ENCODE assay signal across 1 cellular context in the genomic region with DNA sequence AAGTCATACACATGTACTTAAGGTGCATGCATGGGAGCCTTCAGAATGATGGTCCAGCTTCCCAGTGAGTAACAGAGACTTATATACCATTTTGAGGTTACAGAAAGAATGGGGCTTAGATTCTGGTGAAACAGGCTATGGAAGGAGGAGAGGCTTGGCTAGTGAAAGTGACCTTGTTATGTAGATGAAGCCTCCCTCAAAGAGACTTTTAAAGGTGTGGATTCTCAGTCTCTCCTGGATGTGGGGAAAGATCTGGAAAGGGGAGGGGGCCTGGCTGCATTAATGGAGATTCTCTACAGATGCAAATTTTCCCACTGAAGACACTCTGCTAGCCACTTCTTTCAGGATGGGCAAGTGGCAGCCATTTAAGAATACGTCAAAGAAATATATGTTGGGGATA.
TF ChIP-seq lines count a peak whose summit lies in the region.

No MANE protein-coding gene starts in this region.

TF ChIP-seq in IMR-90, 13 proteins besides CTCF, POLR2A, EP300 and RAD21:
- TF ChIP-seq RCOR1 (IDR thresholded peaks at IDR 0.05; ENCODE audit: insufficient replicate concordance, low read length) (no peak), NFE2L2 (IDR thresholded peaks at IDR 0.05; ENCODE audit: low read depth, low read length) (no peak), ELK1 (IDR thresholded peaks at IDR 0.05; ENCODE audit: borderline replicate concordance, low read depth, low read length) (no peak), MXI1 (IDR thresholded peaks at IDR 0.05; ENCODE audit: borderline replicate concordance, low read depth, low read length) (no peak), CEBPB (IDR thresholded peaks at IDR 0.05; ENCODE audit: low read depth, low read length) (no peak), MAFK (IDR thresholded peaks at IDR 0.05; ENCODE audit: low read depth, low read length) (no peak), FOS (IDR thresholded peaks at IDR 0.05; ENCODE audit: low read depth, low read length) (no peak), BHLHE40 (IDR thresholded peaks at IDR 0.05; ENCODE audit: low read depth, low read length) (no peak), RFX5 (IDR thresholded peaks at IDR 0.05; ENCODE audit: low read depth, low read length) (no peak), CHD1 (IDR thresholded peaks at IDR 0.05; ENCODE audit: low read depth, low read length) (no peak), MAZ (IDR thresholded peaks at IDR 0.05; ENCODE audit: borderline replicate concordance, low read depth, low read length) (no peak), SMC3 (IDR thresholded peaks at IDR 0.05; ENCODE audit: low read depth, low read length) (no peak)
- TF ChIP-seq, protein P1, sequence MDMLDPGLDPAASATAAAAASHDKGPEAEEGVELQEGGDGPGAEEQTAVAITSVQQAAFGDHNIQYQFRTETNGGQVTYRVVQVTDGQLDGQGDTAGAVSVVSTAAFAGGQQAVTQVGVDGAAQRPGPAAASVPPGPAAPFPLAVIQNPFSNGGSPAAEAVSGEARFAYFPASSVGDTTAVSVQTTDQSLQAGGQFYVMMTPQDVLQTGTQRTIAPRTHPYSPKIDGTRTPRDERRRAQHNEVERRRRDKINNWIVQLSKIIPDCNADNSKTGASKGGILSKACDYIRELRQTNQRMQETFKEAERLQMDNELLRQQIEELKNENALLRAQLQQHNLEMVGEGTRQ (IDR thresholded peaks at IDR 0.05; ENCODE audit: low read depth, low read length) = no peak
